In genomic region chr14:68604361-68604730, GRCh38 we compare ENCODE assay signal across 23 cellular contexts.
"Had no signal": no experiment of that assay in that cellular context is flagged by ENCODE, and none has a peak within 500 bp of the region (broad histone marks: within the 10 kb centered on the region; RNA-seq: fewer than 3 reads in every experiment).

No MANE protein-coding gene starts in this region.

- H3K9me3 Mint-ChIP-seq: memory B cell; natural killer cell treated with Interleukin-12 subunit alpha and Interleukin-12 subunit beta and Interleukin-15 and Interleukin-18, amount 100 ng/mL, for 72 hours had no signal

- H3K4me3 ChIP-seq: gastrocnemius medialis, left ventricle myocardium inferior, lower lobe of right lung, psoas muscle, skin epidermis, thoracic aorta, transverse colon had no signal

- H3K9me3 ChIP-seq: gastrocnemius medialis, left ventricle myocardium inferior, lower lobe of right lung, psoas muscle, thoracic aorta, transverse colon had no signal

- H3K4me3 Mint-ChIP-seq: dendritic cell treated with granulocyte-macrophage colony-stimulating factor and Interleukin-4, amounts not matched to agents 40 ng/mL and 50 ng/mL, for 4 days; immature natural killer cell; memory B cell; natural killer cell treated with Interleukin-12 subunit alpha and Interleukin-12 subunit beta and Interleukin-15 and Interleukin-18, amount 100 ng/mL, for 72 hours; stimulated activated naive B cell treated with anti-CD40 and anti-IgM and Interleukin-4, amounts not matched to agents 10 μg/mL and 1 μg/mL and 100 μg/mL, for 72 hours; stimulated activated naive CD8-positive, alpha-beta T cell treated with anti-CD3 and anti-CD28 coated beads, Interleukin-15, amount 100 ng/mL, for 72 hours had no signal

- H3K36me3 Mint-ChIP-seq: natural killer cell treated with Interleukin-12 subunit alpha and Interleukin-12 subunit beta and Interleukin-15 and Interleukin-18, amount 100 ng/mL, for 72 hours had no signal

- H3K27me3 Mint-ChIP-seq: dendritic cell treated with granulocyte-macrophage colony-stimulating factor and Interleukin-4, amounts not matched to agents 40 ng/mL and 50 ng/mL, for 4 days; memory B cell; natural killer cell treated with Interleukin-12 subunit alpha and Interleukin-12 subunit beta and Interleukin-15 and Interleukin-18, amount 100 ng/mL, for 72 hours; stimulated activated naive B cell treated with anti-CD40 and anti-IgM and Interleukin-4, amounts not matched to agents 10 μg/mL and 1 μg/mL and 100 μg/mL, for 72 hours; stimulated activated naive CD8-positive, alpha-beta T cell treated with anti-CD3 and anti-CD28 coated beads, Interleukin-15, amount 100 ng/mL, for 72 hours had no signal

- H3K36me3 ChIP-seq: gastrocnemius medialis, left ventricle myocardium inferior, lower lobe of right lung, thoracic aorta, transverse colon had no signal

- H3K27me3 ChIP-seq: gastrocnemius medialis, transverse colon had no signal

- ATAC-seq: esophagus mucosa; gastrocnemius medialis; natural killer cell treated with Interleukin-12 subunit alpha and Interleukin-12 subunit beta and Interleukin-15 and Interleukin-18, amount 100 ng/mL, for 72 hours; psoas muscle; stimulated activated naive B cell treated with anti-CD40 and anti-IgM and Interleukin-4, amounts not matched to agents 10 μg/mL and 1 μg/mL and 100 μg/mL, for 72 hours; stimulated activated naive CD8-positive, alpha-beta T cell treated with anti-CD3 and anti-CD28 coated beads, Interleukin-15, amount 100 ng/mL, for 72 hours had no signal

- DNase-seq: cerebellar nuclear complex; glutamatergic neuron; immature natural killer cell; left ventricle myocardium inferior; lower lobe of right lung; midbrain; stimulated activated CD4-positive, alpha-beta T cell treated with anti-CD3 and anti-CD28 coated beads, Interleukin-2, amount 100 ng/mL, for 24 hours; stimulated activated CD4-positive, alpha-beta T cell treated with anti-CD3 and anti-CD28 coated beads, Interleukin-4, amount 100 ng/mL, for 4 hours; stimulated activated naive B cell treated with anti-CD40 and anti-IgM and Interleukin-4, amounts not matched to agents 10 μg/mL and 1 μg/mL and 100 μg/mL, for 72 hours; stimulated activated naive CD8-positive, alpha-beta T cell treated with anti-CD3 and anti-CD28 coated beads, Interleukin-15, amount 100 ng/mL, for 72 hours; transverse colon had no signal

- H3K27ac ChIP-seq: left ventricle myocardium inferior, lower lobe of right lung, psoas muscle, skin epidermis, thoracic aorta, transverse colon had no signal

- FAIRE-seq: colon, endothelial cell of umbilical vein, keratinocyte, urothelium cell line had no signal

- H3K27ac Mint-ChIP-seq: immature natural killer cell; memory B cell; stimulated activated naive B cell treated with anti-CD40 and anti-IgM and Interleukin-4, amounts not matched to agents 10 μg/mL and 1 μg/mL and 100 μg/mL, for 72 hours; stimulated activated naive CD8-positive, alpha-beta T cell treated with anti-CD3 and anti-CD28 coated beads, Interleukin-15, amount 100 ng/mL, for 72 hours had no signal
